ENCODE assay signal across 11 cellular contexts in the genomic region with DNA sequence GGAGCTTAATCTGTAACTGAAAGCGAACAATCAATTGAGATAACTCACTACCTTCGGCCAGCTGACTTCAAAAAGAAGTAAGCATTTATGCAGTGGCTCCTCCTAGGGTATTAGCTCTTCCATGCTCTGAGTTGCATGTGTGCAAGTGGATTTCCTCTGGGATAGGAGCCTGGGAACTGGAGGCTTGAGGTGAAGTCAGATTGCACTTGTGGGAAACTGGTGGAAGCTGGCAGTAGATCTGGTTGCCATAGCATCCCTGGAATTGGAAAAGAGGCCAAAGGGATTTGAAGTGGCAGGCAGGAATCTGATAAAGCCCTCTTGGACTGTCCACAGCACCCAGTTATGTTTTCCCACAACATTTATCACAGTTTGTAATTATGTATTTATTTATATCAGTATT. TPM values are rescaled to one million over a fixed set of nuclear protein-coding genes. Genes with fewer than 3 reads are reported as not detected.
A peak's percentile ranks its signal among the peaks of the same experiment; 100 is the strongest.
DNase-seq lines count a peak whose midpoint lies in the region; ATAC-seq and TF ChIP-seq lines count a peak whose summit lies in the region.
"Had no signal": no experiment of that assay in that cellular context is flagged by ENCODE, and none has a peak within 500 bp of the region (broad histone marks: within the 10 kb centered on the region; RNA-seq: fewer than 3 reads in every experiment).

No MANE protein-coding gene starts in this region.

- no peak overlapping the region for H3K9ac ChIP-seq in neural progenitor cell

- H2AFZ ChIP-seq in neural progenitor cell (replicated peaks): no peak overlapping the region

- H3K27ac ChIP-seq in neural progenitor cell (no peak overlapping the region), right lobe of liver (no peak overlapping the region)

- H3K9me3 Mint-ChIP-seq in neural progenitor cell: peaks cover 6% of the 10 kb centered on the region
- H3K9me3 Mint-ChIP-seq in stimulated activated memory B cell treated with anti-CD40 and anti-IgM and Interleukin-4, amounts not matched to agents 10 μg/mL and 1 μg/mL and 100 μg/mL, for 72 hours: peaks cover 3% of the 10 kb centered on the region
- H3K9me3 Mint-ChIP-seq: CD8-positive, alpha-beta T cell had no signal

- no peak for TF ChIP-seq POLR2A in right lobe of liver (IDR thresholded peaks at IDR 0.05)

- no peaks in the 10 kb centered on the region for H4K20me1 ChIP-seq in neural progenitor cell (ENCODE audit: low read depth)

- intact Hi-C loops in right lobe of liver (cut with DNase I): no loop called here

- no peaks in the 10 kb centered on the region for H3F3A ChIP-seq in neural progenitor cell (ENCODE audit: low read depth)

- no peaks in the 10 kb centered on the region for H3K36me3 Mint-ChIP-seq in neural progenitor cell
- H3K36me3 Mint-ChIP-seq in stimulated activated memory B cell treated with anti-CD40 and anti-IgM and Interleukin-4, amounts not matched to agents 10 μg/mL and 1 μg/mL and 100 μg/mL, for 72 hours: no peaks in the 10 kb centered on the region
- H3K36me3 Mint-ChIP-seq: CD8-positive, alpha-beta T cell had no signal

- H3K4me1 ChIP-seq in neural progenitor cell (no peaks in the 10 kb centered on the region), right lobe of liver (no peaks in the 10 kb centered on the region)

- H3K9me3 ChIP-seq in neural progenitor cell (ENCODE audit: low read depth): no peaks in the 10 kb centered on the region
- no peaks in the 10 kb centered on the region for H3K9me3 ChIP-seq in right lobe of liver

- no peak overlapping the region for H3K4me3 ChIP-seq in neural progenitor cell
- H3K4me3 ChIP-seq in foreskin fibroblast (ENCODE audit: low read depth in 1 of 2, low read length in 2 of 2): no peak overlapping the region
- no peak overlapping the region for H3K4me3 ChIP-seq in right lobe of liver

- no peak overlapping the region for H3K4me3 Mint-ChIP-seq in neural progenitor cell
- no peak overlapping the region for H3K4me3 Mint-ChIP-seq in stimulated activated memory B cell treated with anti-CD40 and anti-IgM and Interleukin-4, amounts not matched to agents 10 μg/mL and 1 μg/mL and 100 μg/mL, for 72 hours
- H3K4me3 Mint-ChIP-seq: CD8-positive, alpha-beta T cell had no signal

- H3K27me3 ChIP-seq in neural progenitor cell (no peaks in the 10 kb centered on the region), right lobe of liver (no peaks in the 10 kb centered on the region)

- H3K27ac Mint-ChIP-seq in neural progenitor cell: no peak overlapping the region
- H3K27ac Mint-ChIP-seq in stimulated activated memory B cell treated with anti-CD40 and anti-IgM and Interleukin-4, amounts not matched to agents 10 μg/mL and 1 μg/mL and 100 μg/mL, for 72 hours: no peak overlapping the region
- H3K27ac Mint-ChIP-seq: CD8-positive, alpha-beta T cell had no signal

- no peak for ATAC-seq in stimulated activated memory B cell treated with anti-CD40 and anti-IgM and Interleukin-4, amounts not matched to agents 10 μg/mL and 1 μg/mL and 100 μg/mL, for 72 hours
- no peak for ATAC-seq in right lobe of liver
- ATAC-seq: CD8-positive, alpha-beta T cell; HCT116 had no signal

- H3K79me2 ChIP-seq in neural progenitor cell (ENCODE audit: low read depth): no peaks in the 10 kb centered on the region

- H3K4me2 ChIP-seq in neural progenitor cell: no peak overlapping the region

- WGBS in right lobe of liver (ENCODE audit: insufficient coverage, low coverage, low lambda C conversion rate, missing lambda C conversion rate): 49% methylated on average over 2 of the region's 2 CpGs

- H3K36me3 ChIP-seq in neural progenitor cell: no peaks in the 10 kb centered on the region
- no peaks in the 10 kb centered on the region for H3K36me3 ChIP-seq in right lobe of liver

- DNase-seq in Daoy (ENCODE audit: low read depth) (peak; percentile 7), HT1080 (ENCODE audit: low read depth) (peak; percentile 48), astrocyte of the hippocampus (ENCODE audit: low read depth, low spot score) (peak; percentile 73), neural progenitor cell (ENCODE audit: low spot score) (peak; percentile 13), foreskin fibroblast (no peak), right lobe of liver (no peak)
- DNase-seq: CD8-positive, alpha-beta T cell; NCI-H1436 treated with DMSO at 0.1 percent for 48 hours; SHP77 treated with DMSO at 0.1 percent for 48 hours had no signal

- peaks cover 8% of the 10 kb centered on the region for H3K4me1 Mint-ChIP-seq in neural progenitor cell
- H3K4me1 Mint-ChIP-seq in stimulated activated memory B cell treated with anti-CD40 and anti-IgM and Interleukin-4, amounts not matched to agents 10 μg/mL and 1 μg/mL and 100 μg/mL, for 72 hours: no peaks in the 10 kb centered on the region

- no peak for TF ChIP-seq CTCF in neural progenitor cell (IDR thresholded peaks at IDR 0.05)
- no peak for TF ChIP-seq CTCF in foreskin fibroblast (IDR thresholded peaks at IDR 0.05; ENCODE audit: low read depth, low read length)
- TF ChIP-seq CTCF in right lobe of liver (IDR thresholded peaks at IDR 0.05): no peak

- H3K27me3 Mint-ChIP-seq in neural progenitor cell (ENCODE audit: insufficient read depth, low read depth): no peaks in the 10 kb centered on the region
- H3K27me3 Mint-ChIP-seq in stimulated activated memory B cell treated with anti-CD40 and anti-IgM and Interleukin-4, amounts not matched to agents 10 μg/mL and 1 μg/mL and 100 μg/mL, for 72 hours: peaks cover 24% of the 10 kb centered on the region

RNA-seq across cellular contexts. Expression of gene FMNL2, which starts 50.6 kb away (rescaled TPM):
- total RNA-seq in Daoy (2014; rRNA removed; shearing (Covaris generic)): 26.9 and 29.0 TPM in 2 replicates
- total RNA-seq in HT1080 (2014; rRNA removed; shearing (Covaris generic)): 40.1 and 42.6 TPM in 2 replicates
- polyA plus RNA-seq in HT1080 (2015; cell fraction: cytosol; rRNA removed): 55.1 and 68.8 TPM in 2 replicates
- 165 and 190 TPM in 2 replicates for polyA plus RNA-seq in HT1080 (2015; cell fraction: nucleus; rRNA removed)
- total RNA-seq in neural progenitor cell (ENCODE audit: low replicate concordance): 64.8 and 99.7 TPM in 2 replicates
- total RNA-seq in right lobe of liver: 10 to 100 TPM in 2 of 6 experiments, 1 to 10 TPM in 4; 3.5 to 12.1 (median 7.1) TPM

Comparison
In these comparisons a context has a peak if more than half of its experiments do, and no peak if none do; other contexts are left out.
1. DNase-seq: peak in Daoy (single experiment), HT1080 (single experiment), astrocyte of the hippocampus (single experiment) and neural progenitor cell (single experiment); none in foreskin fibroblast (0 of 2) and right lobe of liver (0 of 3).